In genomic region chr2:177930916-177931315, GRCh38 we compare ENCODE assay signal across 18 cellular contexts.
A peak's percentile ranks its signal among the peaks of the same experiment; 100 is the strongest.
DNase-seq lines count a peak whose midpoint lies in the region; ATAC-seq, FAIRE-seq and TF ChIP-seq lines count a peak whose summit lies in the region.
"Had no signal": no experiment of that assay in that cellular context is flagged by ENCODE, and none has a peak within 500 bp of the region (broad histone marks: within the 10 kb centered on the region; RNA-seq: fewer than 3 reads in every experiment).

No MANE protein-coding gene starts in this region.

- no peak overlapping the region for H3K4me3 Mint-ChIP-seq in MCF 10A (ENCODE audit: unreplicated experiment)
- H3K4me3 Mint-ChIP-seq: B cell; CD4-positive, CD25-positive, alpha-beta regulatory T cell; CD8-positive, alpha-beta memory T cell; H9 had no signal

- H3K36me3 ChIP-seq in mammary epithelial cell (ENCODE audit: insufficient read depth, low read length), result no peaks in the 10 kb centered on the region
- no peaks in the 10 kb centered on the region for H3K36me3 ChIP-seq in K562 (ENCODE audit: control insufficient read depth, insufficient read depth, low read length)
- H3K36me3 ChIP-seq in SJCRH30, result no peaks in the 10 kb centered on the region

- H3K36me3 Mint-ChIP-seq in MCF 10A (ENCODE audit: insufficient read depth, unreplicated experiment), result no peaks in the 10 kb centered on the region
- H3K36me3 Mint-ChIP-seq: CD4-positive, CD25-positive, alpha-beta regulatory T cell; CD8-positive, alpha-beta memory T cell had no signal

- CTCF ChIA-PET in MCF 10A (lab: Yijun Ruan, JAX), result no interaction called here
- CTCF ChIA-PET in mammary epithelial cell (lab: Charles Lee; ENCODE audit: low non-redundant PET), result no interaction called here
- CTCF ChIA-PET in K562 (lab: Yijun Ruan, JAX; ENCODE audit: low intra/inter-chr PET ratio), result no interaction called here

- no peaks in the 10 kb centered on the region for H3K4me1 ChIP-seq in mammary epithelial cell (ENCODE audit: insufficient read depth, low read length)
- no peaks in the 10 kb centered on the region for H3K4me1 ChIP-seq in K562 (replicated peaks in 1 of 2; ENCODE audit: control insufficient read depth in 2 of 2, insufficient read depth in 2 of 2, low read length in 2 of 2)
- no peaks in the 10 kb centered on the region for H3K4me1 ChIP-seq in SJCRH30

- intact Hi-C loops in MCF 10A (cut with micrococcal nuclease), result no loop called here
- intact Hi-C loops in mammary epithelial cell (cut with micrococcal nuclease), result no loop called here
- intact Hi-C loops in K562 (cut with micrococcal nuclease), result no loop called here

- H3K4me3 ChIP-seq in mammary epithelial cell (replicated peaks in 1 of 3; ENCODE audit: insufficient read depth in 1 of 3, low read depth in 2 of 3, low read length in 3 of 3) (no peak overlapping the region), K562 (no peak overlapping the region), SJCRH30 (no peak overlapping the region)

- no peak for TF ChIP-seq EP300 in K562 (IDR thresholded peaks at IDR 0.05; ENCODE audit: low read length)

- 69% methylated on average over 4 of the region's 4 CpGs for WGBS in mammary epithelial cell (ENCODE audit: low coverage, missing lambda C conversion rate)
- 0% methylated on average over 4 of the region's 4 CpGs for WGBS in K562 (ENCODE audit: insufficient coverage, low coverage, missing lambda C conversion rate)

- H3K4me2 ChIP-seq in mammary epithelial cell (ENCODE audit: insufficient read depth, low read depth, low read length) (no peak overlapping the region), K562 (ENCODE audit: insufficient read depth, low read length) (no peak overlapping the region)

- no peak overlapping the region for H2AFZ ChIP-seq in mammary epithelial cell (ENCODE audit: low read depth, low read length)
- H2AFZ ChIP-seq in K562 (ENCODE audit: low read depth, low read length), result no peak overlapping the region

- ATAC-seq in K562, result no peak
- ATAC-seq in SK-N-SH treated with all-trans-retinoic acid at 6 μM for 48 hours, result no peak

- TF ChIP-seq POLR2A in K562 (conservative IDR thresholded peaks at IDR 0.05), result no peak

- no peak overlapping the region for H3K27ac Mint-ChIP-seq in MCF 10A (ENCODE audit: low read depth, unreplicated experiment)
- H3K27ac Mint-ChIP-seq: B cell; CD4-positive, CD25-positive, alpha-beta regulatory T cell; CD8-positive, alpha-beta memory T cell; H9 had no signal

- H3K27me3 Mint-ChIP-seq in MCF 10A (ENCODE audit: insufficient read depth, unreplicated experiment), result no peaks in the 10 kb centered on the region
- H3K27me3 Mint-ChIP-seq: CD4-positive, CD25-positive, alpha-beta regulatory T cell had no signal

- dilution Hi-C loops in mammary epithelial cell (cut with HindIII; ENCODE audit: low sequenced_read_pairs), result no loop called here

- H3K79me2 ChIP-seq in mammary epithelial cell (ENCODE audit: insufficient read depth, low read length) (no peaks in the 10 kb centered on the region), K562 (ENCODE audit: control insufficient read depth, insufficient read depth, low read length) (no peaks in the 10 kb centered on the region)

- H3K9ac ChIP-seq in mammary epithelial cell (ENCODE audit: insufficient read depth, low read length), result no peak overlapping the region
- H3K9ac ChIP-seq in K562 (ENCODE audit: insufficient read depth in 1 of 2, low read depth in 2 of 2, low read length in 2 of 2), result no peak overlapping the region

- in situ Hi-C loops in mammary epithelial cell (cut with MboI; ENCODE audit: low sequenced_read_pairs in 2 of 2) (no loop called here), K562 (cut with MboI) (no loop called here)

- BruUV-seq in MCF 10A (replicated peaks; lab: Mats Ljungman, UMichigan), result no TSS peak
- BruUV-seq in mammary epithelial cell (replicated peaks; lab: Mats Ljungman, UMichigan), result no TSS peak
- no TSS peak for BruUV-seq in K562 (replicated peaks; lab: Mats Ljungman, UMichigan)

- H3K27me3 ChIP-seq in mammary epithelial cell (ENCODE audit: insufficient read depth, low read length) (no peaks in the 10 kb centered on the region), K562 (ENCODE audit: control insufficient read depth in 2 of 2, insufficient read depth in 2 of 2, low read length in 2 of 2) (peaks cover 0 to 4% of the 10 kb centered on the region in 2 experiments; a peak in 1 of 5 replicates), SJCRH30 (no peaks in the 10 kb centered on the region)

- H3K4me1 Mint-ChIP-seq in MCF 10A (ENCODE audit: insufficient read depth, unreplicated experiment), result no peaks in the 10 kb centered on the region
- H3K4me1 Mint-ChIP-seq: B cell; CD4-positive, CD25-positive, alpha-beta regulatory T cell; CD8-positive, alpha-beta memory T cell; H9 had no signal

- DNase-seq in NCI-H345 (lab: John Stamatoyannopoulos, UW) (peak; percentile 36), NCI-H345 treated with DMSO at 0.1 percent for 48 hours (lab: John Stamatoyannopoulos, UW; ENCODE audit: unreplicated experiment) (no peak), MCF 10A (ENCODE audit: unreplicated experiment) (peak; percentile 32), mammary epithelial cell (no peak), K562 (ENCODE audit: extremely low read depth in 1 of 4, low spot score in 3 of 4) (no peak), SJCRH30 (no peak), DMS79 (lab: John Stamatoyannopoulos, UW) (no peak)
- DNase-seq: C1 segment of cervical spinal cord; CD4-positive, CD25-positive, alpha-beta regulatory T cell; CD8-positive, alpha-beta memory T cell; DMS 273 treated with DMSO at 0.1 percent for 48 hours; H9 had no signal

- no peaks in the 10 kb centered on the region for H4K20me1 ChIP-seq in mammary epithelial cell (ENCODE audit: insufficient read depth, low read length)
- H4K20me1 ChIP-seq in K562 (replicated peaks; ENCODE audit: control insufficient read depth, insufficient read depth, low read length), result no peaks in the 10 kb centered on the region

- no peaks in the 10 kb centered on the region for H3K9me1 ChIP-seq in K562 (ENCODE audit: control insufficient read depth, insufficient read depth, low read length)

- H3K27ac ChIP-seq in mammary epithelial cell (ENCODE audit: insufficient read depth, low read depth, low read length) (no peak overlapping the region), K562 (ENCODE audit: extremely low read depth, low read depth, low read length) (no peak overlapping the region), SJCRH30 (no peak overlapping the region)

- H3K9me3 ChIP-seq in mammary epithelial cell (replicated peaks; ENCODE audit: insufficient read depth, low read length) (no peaks in the 10 kb centered on the region), K562 (replicated peaks; ENCODE audit: control insufficient read depth, insufficient read depth, low read depth, low read length) (no peaks in the 10 kb centered on the region), SJCRH30 (replicated peaks) (no peaks in the 10 kb centered on the region)

- no peak for FAIRE-seq in K562 (lab: Jason Lieb, UNC)
- FAIRE-seq: G401.6, GM12891, GM19239, H1 had no signal

- TF ChIP-seq RAD21 in K562 (CRISPR knock-in tag; conservative IDR thresholded peaks at IDR 0.05 in 1 of 2, IDR thresholded peaks at IDR 0.05 in 1 of 2), result no peak

- no peak for TF ChIP-seq CTCF in MCF 10A (IDR thresholded peaks at IDR 0.05; ENCODE audit: unreplicated experiment)
- TF ChIP-seq CTCF in mammary epithelial cell (conservative IDR thresholded peaks at IDR 0.05 in 1 of 2, IDR thresholded peaks at IDR 0.05 in 1 of 2; ENCODE audit: extremely low read depth in 1 of 2, insufficient read depth in 1 of 2, low read depth in 1 of 2, low read length in 2 of 2), result no peak
- no peak for TF ChIP-seq CTCF in K562 (IDR thresholded peaks at IDR 0.05 in 2 of 3, conservative IDR thresholded peaks at IDR 0.05 in 1 of 3; ENCODE audit: insufficient read depth in 2 of 3, low read depth in 1 of 3, low read length in 3 of 3)

- H3K9me3 Mint-ChIP-seq in MCF 10A (ENCODE audit: unreplicated experiment), result peaks cover 7% of the 10 kb centered on the region
- H3K9me3 Mint-ChIP-seq: H9 had no signal

- POLR2A ChIA-PET in MCF 10A (lab: Yijun Ruan, JAX) (interaction anchor here (1.1 kb wide), 1 partner anchor 10 kb away, joined by 4 read pairs; no protein-coding TSS in a partner anchor), K562 (lab: Yijun Ruan, JAX) (no interaction called here)

TF ChIP-seq in K562, 482 proteins besides CTCF, POLR2A, EP300 and RAD21 (continues in another document):
- TF ChIP-seq U2AF1 (optimal IDR thresholded peaks at IDR 0.05; ENCODE audit: low read depth, low read length) (no peak), ELK3 (CRISPR knock-in tag; IDR thresholded peaks at IDR 0.05) (no peak), MBD2 (IDR thresholded peaks at IDR 0.05; ENCODE audit: borderline replicate concordance, low read depth) (no peak), CHD4 (IDR thresholded peaks at IDR 0.05; ENCODE audit: insufficient read depth, insufficient replicate concordance, low read depth, low read length, poor library complexity, severe bottlenecking) (no peak), SMC3 (conservative IDR thresholded peaks at IDR 0.05; ENCODE audit: insufficient read depth, low read depth, low read length) (no peak), NFIC (IDR thresholded peaks at IDR 0.05) (peak; percentile 95)

TF ChIP-seq in SK-N-SH treated with all-trans-retinoic acid at 6 μM for 48 hours, 23 proteins besides CTCF, POLR2A, EP300 and RAD21 (continues in another document):
- TF ChIP-seq TOX (CRISPR knock-in tag; IDR thresholded peaks at IDR 0.05; ENCODE audit: borderline replicate concordance) (no peak), OSR1 (CRISPR knock-in tag; IDR thresholded peaks at IDR 0.05) (no peak), ESRRG (CRISPR knock-in tag; IDR thresholded peaks at IDR 0.05) (no peak), ZC3H10 (CRISPR knock-in tag; IDR thresholded peaks at IDR 0.05) (no peak), RARB (CRISPR knock-in tag; IDR thresholded peaks at IDR 0.05) (no peak), ISL1 (CRISPR knock-in tag; IDR thresholded peaks at IDR 0.05) (no peak), ZNF70 (CRISPR knock-in tag; IDR thresholded peaks at IDR 0.05) (no peak), ZFP3 (CRISPR knock-in tag; IDR thresholded peaks at IDR 0.05) (no peak)
- TF ChIP-seq, protein P1, sequence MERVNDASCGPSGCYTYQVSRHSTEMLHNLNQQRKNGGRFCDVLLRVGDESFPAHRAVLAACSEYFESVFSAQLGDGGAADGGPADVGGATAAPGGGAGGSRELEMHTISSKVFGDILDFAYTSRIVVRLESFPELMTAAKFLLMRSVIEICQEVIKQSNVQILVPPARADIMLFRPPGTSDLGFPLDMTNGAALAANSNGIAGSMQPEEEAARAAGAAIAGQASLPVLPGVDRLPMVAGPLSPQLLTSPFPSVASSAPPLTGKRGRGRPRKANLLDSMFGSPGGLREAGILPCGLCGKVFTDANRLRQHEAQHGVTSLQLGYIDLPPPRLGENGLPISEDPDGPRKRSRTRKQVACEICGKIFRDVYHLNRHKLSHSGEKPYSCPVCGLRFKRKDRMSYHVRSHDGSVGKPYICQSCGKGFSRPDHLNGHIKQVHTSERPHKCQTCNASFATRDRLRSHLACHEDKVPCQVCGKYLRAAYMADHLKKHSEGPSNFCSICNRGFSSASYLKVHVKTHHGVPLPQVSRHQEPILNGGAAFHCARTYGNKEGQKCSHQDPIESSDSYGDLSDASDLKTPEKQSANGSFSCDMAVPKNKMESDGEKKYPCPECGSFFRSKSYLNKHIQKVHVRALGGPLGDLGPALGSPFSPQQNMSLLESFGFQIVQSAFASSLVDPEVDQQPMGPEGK (CRISPR knock-in tag; IDR thresholded peaks at IDR 0.05; ENCODE audit: borderline replicate concordance), result no peak

Comparison
In these comparisons a context has a peak if more than half of its experiments do, and no peak if none do; other contexts are left out.
1. DNase-seq: peak in NCI-H345 (single experiment) and MCF 10A (single experiment); none in NCI-H345 treated with DMSO at 0.1 percent for 48 hours (single experiment), mammary epithelial cell (single experiment), K562 (0 of 4), SJCRH30 (0 of 2) and DMS79 (single experiment).